ENCODE assay signal across 1 cellular context in genomic region chr11:17013548-17014320, GRCh38.
TF ChIP-seq lines count a peak whose summit lies in the region.

No MANE protein-coding gene starts in this region.

TF ChIP-seq in HepG2, 621 proteins besides CTCF, POLR2A, EP300 and RAD21 (continued from another document and continues in another):
- no peak for TF ChIP-seq CEBPB (IDR thresholded peaks at IDR 0.05; ENCODE audit: borderline replicate concordance, low read depth, low read length)
- TF ChIP-seq UBTF (CRISPR knock-in tag; IDR thresholded peaks at IDR 0.05), result peak; percentile 49
- TF ChIP-seq MTF2 (CRISPR knock-in tag; IDR thresholded peaks at IDR 0.05; ENCODE audit: borderline replicate concordance), result no peak
- 0 out of 2 replicates have a peak, but pooled peaks have one; percentile 60 for TF ChIP-seq ZNF746 (CRISPR knock-in tag; IDR thresholded peaks at IDR 0.05)
- TF ChIP-seq ZNF776 (CRISPR knock-in tag; IDR thresholded peaks at IDR 0.05), result no peak
- TF ChIP-seq KMT2B (CRISPR knock-in tag; IDR thresholded peaks at IDR 0.05), result no peak; the same call in 1 of the 2 replicates
- TF ChIP-seq MED13 (CRISPR knock-in tag; IDR thresholded peaks at IDR 0.05), result no peak
- TF ChIP-seq ZNF747 (CRISPR knock-in tag; IDR thresholded peaks at IDR 0.05; ENCODE audit: borderline replicate concordance), result no peak
- no peak for TF ChIP-seq ZFYVE20 (CRISPR knock-in tag; IDR thresholded peaks at IDR 0.05; ENCODE audit: borderline replicate concordance, low read depth)
- no peak for TF ChIP-seq FOXJ3 (CRISPR knock-in tag; IDR thresholded peaks at IDR 0.05; ENCODE audit: borderline replicate concordance)
- 0 out of 2 replicates have a peak, but pooled peaks have one; percentile 34 for TF ChIP-seq SP2 (CRISPR knock-in tag; IDR thresholded peaks at IDR 0.05)
- no peak for TF ChIP-seq NFIC (IDR thresholded peaks at IDR 0.05; ENCODE audit: low read length)
- no peak for TF ChIP-seq FOSL2 (CRISPR knock-in tag; IDR thresholded peaks at IDR 0.05)
- TF ChIP-seq ZNF740 (CRISPR knock-in tag; IDR thresholded peaks at IDR 0.05), result peak; percentile 85; the same call in 1 of the 2 replicates
- no peak for TF ChIP-seq ZSCAN25 (CRISPR knock-in tag; IDR thresholded peaks at IDR 0.05)
- no peak for TF ChIP-seq ZNF674 (CRISPR knock-in tag; IDR thresholded peaks at IDR 0.05; ENCODE audit: low read depth)
- no peak for TF ChIP-seq GPN1 (CRISPR knock-in tag; IDR thresholded peaks at IDR 0.05; ENCODE audit: borderline replicate concordance)
- TF ChIP-seq CCAR2 (optimal IDR thresholded peaks at IDR 0.05; ENCODE audit: low read depth, low read length), result no peak
- no peak for TF ChIP-seq ZNF580 (CRISPR knock-in tag; IDR thresholded peaks at IDR 0.05; ENCODE audit: borderline replicate concordance, low read depth)
- peak; percentile 87 for TF ChIP-seq PATZ1 (CRISPR knock-in tag; IDR thresholded peaks at IDR 0.05)
- no peak for TF ChIP-seq BRF2 (CRISPR knock-in tag; IDR thresholded peaks at IDR 0.05)
- TF ChIP-seq JUNB (CRISPR knock-in tag; IDR thresholded peaks at IDR 0.05; ENCODE audit: borderline replicate concordance), result no peak
- TF ChIP-seq ZBTB40 (IDR thresholded peaks at IDR 0.05), result no peak
- no peak for TF ChIP-seq ZBTB40 (CRISPR knock-in tag; IDR thresholded peaks at IDR 0.05)
- no peak for TF ChIP-seq ETV6 (CRISPR knock-in tag; conservative IDR thresholded peaks at IDR 0.05)
- no peak for TF ChIP-seq NFE2 (CRISPR knock-in tag; IDR thresholded peaks at IDR 0.05)
- TF ChIP-seq SATB2 (CRISPR knock-in tag; IDR thresholded peaks at IDR 0.05), result no peak
- no peak for TF ChIP-seq ZNF343 (CRISPR knock-in tag; IDR thresholded peaks at IDR 0.05)
- 0 out of 2 replicates have a peak, but pooled peaks have one; percentile 59 for TF ChIP-seq RFXAP (CRISPR knock-in tag; IDR thresholded peaks at IDR 0.05; ENCODE audit: borderline replicate concordance)
- no peak for TF ChIP-seq NCOA1 (CRISPR knock-in tag; IDR thresholded peaks at IDR 0.05)
- TF ChIP-seq PPARG (CRISPR knock-in tag; conservative IDR thresholded peaks at IDR 0.05), result no peak
- no peak for TF ChIP-seq TARDBP (CRISPR knock-in tag; IDR thresholded peaks at IDR 0.05)
- TF ChIP-seq SALL2 (CRISPR knock-in tag; IDR thresholded peaks at IDR 0.05), result no peak
- 0 out of 2 replicates have a peak, but pooled peaks have one; percentile 9 for TF ChIP-seq ZNF275 (CRISPR knock-in tag; IDR thresholded peaks at IDR 0.05; ENCODE audit: borderline replicate concordance)
- TF ChIP-seq NFE2L1 (CRISPR knock-in tag; IDR thresholded peaks at IDR 0.05; ENCODE audit: borderline replicate concordance), result no peak
- no peak for TF ChIP-seq ATF6 (CRISPR knock-in tag; conservative IDR thresholded peaks at IDR 0.05)
- TF ChIP-seq ZNF589 (CRISPR knock-in tag; conservative IDR thresholded peaks at IDR 0.05), result 0 out of 2 replicates have a peak, but pooled peaks have one; percentile 10
- TF ChIP-seq ZBTB25 (CRISPR knock-in tag; IDR thresholded peaks at IDR 0.05), result no peak
- TF ChIP-seq RCOR2 (CRISPR knock-in tag; IDR thresholded peaks at IDR 0.05), result no peak
- no peak for TF ChIP-seq NR3C1 (CRISPR knock-in tag; IDR thresholded peaks at IDR 0.05)
- peak; percentile 12; the same call in 1 of the 2 replicates for TF ChIP-seq SALL1 (CRISPR knock-in tag; IDR thresholded peaks at IDR 0.05)
